ENCODE assay signal across 9 cellular contexts in genomic region chr11:46363455-46363920, GRCh38. TPM values are rescaled to one million over a fixed set of nuclear protein-coding genes. Genes with fewer than 3 reads are reported as not detected.
DNase-seq lines count a peak whose midpoint lies in the region; ATAC-seq and TF ChIP-seq lines count a peak whose summit lies in the region.
"Had no signal": no experiment of that assay in that cellular context is flagged by ENCODE, and none has a peak within 500 bp of the region (broad histone marks: within the 10 kb centered on the region; RNA-seq: fewer than 3 reads in every experiment).

No MANE protein-coding gene starts in this region.

- H3K79me2 ChIP-seq in Loucy (ENCODE audit: insufficient read depth, low read length) (peaks cover 94% of the 10 kb centered on the region), hepatocyte (peaks cover 34% of the 10 kb centered on the region)

- H3K4me3 ChIP-seq in Loucy (ENCODE audit: low read length, poor library complexity, severe bottlenecking) = peak overlapping the region; percentile 74
- no peak overlapping the region for H3K4me3 ChIP-seq in hepatocyte

- no peaks in the 10 kb centered on the region for H3K27me3 ChIP-seq in Loucy (ENCODE audit: insufficient read depth, low read length, poor library complexity, severe bottlenecking)
- no peaks in the 10 kb centered on the region for H3K27me3 ChIP-seq in hepatocyte

- peaks cover 29% of the 10 kb centered on the region; the same call in 1 of the 2 replicates for H3K36me3 ChIP-seq in Loucy (ENCODE audit: insufficient read depth, low read length)
- H3K36me3 ChIP-seq in hepatocyte (replicated peaks; ENCODE audit: insufficient read depth, low read depth) = no peaks in the 10 kb centered on the region

- no peak for ATAC-seq in GM18517 (IDR thresholded peaks at IDR 0.05; ENCODE audit: unreplicated experiment)

- no peak overlapping the region for H3K27ac ChIP-seq in hepatocyte

- H3K9me3 ChIP-seq in Loucy (ENCODE audit: insufficient read depth, low read depth, low read length) = no peaks in the 10 kb centered on the region
- no peaks in the 10 kb centered on the region for H3K9me3 ChIP-seq in hepatocyte (ENCODE audit: low read depth)

- H4K20me1 ChIP-seq in Loucy (ENCODE audit: insufficient read depth, low read length, poor library complexity, severe bottlenecking) (peaks cover 64% of the 10 kb centered on the region), hepatocyte (ENCODE audit: insufficient read depth, poor library complexity, severe bottlenecking) (peaks cover 4% of the 10 kb centered on the region)

- DNase-seq in 8988T (peak; percentile 92), dermis microvascular lymphatic vessel endothelial cell (ENCODE audit: low read depth in 2 of 2) (peak; percentile 92 to 93), lung microvascular endothelial cell (ENCODE audit: low read depth in 2 of 2) (peak; percentile 83 to 96), OCI-M2 (lab: John Stamatoyannopoulos, UW; ENCODE audit: unreplicated experiment) (no peak), hepatocyte (ENCODE audit: low spot score) (no peak)
- DNase-seq in activated CD8-positive, alpha-beta memory T cell treated with anti-CD3 and anti-CD28 coated beads, Interleukin-2, amount 50 U/mL, for 4 hours = no peak

- WGBS in hepatocyte (ENCODE audit: low lambda C conversion rate, missing lambda C conversion rate) = 82% methylated on average over 20 of the region's 20 CpGs

- H3K4me2 ChIP-seq in Loucy (ENCODE audit: low read depth, low read length, poor library complexity, severe bottlenecking) (peak overlapping the region; percentile 96), hepatocyte (no peak overlapping the region)

- H3K4me1 ChIP-seq in Loucy (ENCODE audit: insufficient read depth, low read length, poor library complexity, severe bottlenecking) (peaks cover 31% of the 10 kb centered on the region), hepatocyte (ENCODE audit: insufficient read depth) (peaks cover 14% of the 10 kb centered on the region)

- no peaks in the 10 kb centered on the region; the same call in 1 of the 2 replicates for H3F3A ChIP-seq in Loucy (ENCODE audit: low read depth)

- H3K9ac ChIP-seq in Loucy (ENCODE audit: low read depth, low read length, poor library complexity, severe bottlenecking) = peak overlapping the region; percentile 97

- no peaks in the 10 kb centered on the region for H3K9me2 ChIP-seq in Loucy (replicated peaks; ENCODE audit: low read depth, low read length)
- H3K9me2 ChIP-seq in hepatocyte (replicated peaks; ENCODE audit: insufficient read depth) = no peaks in the 10 kb centered on the region

- H2AFZ ChIP-seq in Loucy (ENCODE audit: low read length) = no peak overlapping the region
- H2AFZ ChIP-seq in hepatocyte = no peak overlapping the region

- TF ChIP-seq CTCF in Loucy (conservative IDR thresholded peaks at IDR 0.05; ENCODE audit: low read length) (no peak), hepatocyte (IDR thresholded peaks at IDR 0.05; ENCODE audit: poor library complexity) (no peak)

RNA-seq across cellular contexts. Expression of gene DGKZ, which starts 16.2 kb away (rescaled TPM):
- 51.6 and 61.3 TPM in 2 replicates for total RNA-seq in dermis microvascular lymphatic vessel endothelial cell
- 44.7 and 46.2 TPM in 2 replicates for total RNA-seq in lung microvascular endothelial cell
- total RNA-seq in hepatocyte = 26.6 and 28.2 TPM in 2 replicates
- polyA plus RNA-seq in hepatocyte = 42.9 and 52.4 TPM in 2 replicates

RNA-seq across cellular contexts. Expression of gene MDK, which starts 18.0 kb away (rescaled TPM):
- total RNA-seq in dermis microvascular lymphatic vessel endothelial cell = 34.8 and 58.0 TPM in 2 replicates
- 23.8 and 45.1 TPM in 2 replicates for total RNA-seq in lung microvascular endothelial cell
- total RNA-seq in hepatocyte = 515 and 562 TPM in 2 replicates
- 1,225 and 1,549 TPM in 2 replicates for polyA plus RNA-seq in hepatocyte

RNA-seq across cellular contexts. Expression of gene CHRM4, which starts 28.1 kb away (rescaled TPM):
- total RNA-seq in dermis microvascular lymphatic vessel endothelial cell (under 0.01 and 0.25 TPM in 2 replicates), lung microvascular endothelial cell (under 0.01 TPM in 1 of 2 replicates, not detected in the other), hepatocyte (0.30 and 0.84 TPM in 2 replicates)
- polyA plus RNA-seq in hepatocyte = 0.30 TPM in 1 of 2 replicates, not detected in the other
- total RNA-seq: epithelial cell of proximal tubule had no signal

Comparison
In these comparisons a context has a peak if more than half of its experiments do, and no peak if none do; other contexts are left out.
1. DNase-seq: peak in 8988T (single experiment), dermis microvascular lymphatic vessel endothelial cell (2 of 2) and lung microvascular endothelial cell (2 of 2); none in OCI-M2 (single experiment), activated CD8-positive, alpha-beta memory T cell treated with anti-CD3 and anti-CD28 coated beads, Interleukin-2, amount 50 U/mL, for 4 hours (single experiment) and hepatocyte (single experiment).